Comparison of ENCODE assay signal across 8 cellular contexts in genomic region chr3:132722165-132723023, GRCh38. TPM values are rescaled to one million over a fixed set of nuclear protein-coding genes. Genes with fewer than 3 reads are reported as not detected.
DNase-seq lines count a peak whose midpoint lies in the region; ATAC-seq, FAIRE-seq and TF ChIP-seq lines count a peak whose summit lies in the region.

A gene with protein sequence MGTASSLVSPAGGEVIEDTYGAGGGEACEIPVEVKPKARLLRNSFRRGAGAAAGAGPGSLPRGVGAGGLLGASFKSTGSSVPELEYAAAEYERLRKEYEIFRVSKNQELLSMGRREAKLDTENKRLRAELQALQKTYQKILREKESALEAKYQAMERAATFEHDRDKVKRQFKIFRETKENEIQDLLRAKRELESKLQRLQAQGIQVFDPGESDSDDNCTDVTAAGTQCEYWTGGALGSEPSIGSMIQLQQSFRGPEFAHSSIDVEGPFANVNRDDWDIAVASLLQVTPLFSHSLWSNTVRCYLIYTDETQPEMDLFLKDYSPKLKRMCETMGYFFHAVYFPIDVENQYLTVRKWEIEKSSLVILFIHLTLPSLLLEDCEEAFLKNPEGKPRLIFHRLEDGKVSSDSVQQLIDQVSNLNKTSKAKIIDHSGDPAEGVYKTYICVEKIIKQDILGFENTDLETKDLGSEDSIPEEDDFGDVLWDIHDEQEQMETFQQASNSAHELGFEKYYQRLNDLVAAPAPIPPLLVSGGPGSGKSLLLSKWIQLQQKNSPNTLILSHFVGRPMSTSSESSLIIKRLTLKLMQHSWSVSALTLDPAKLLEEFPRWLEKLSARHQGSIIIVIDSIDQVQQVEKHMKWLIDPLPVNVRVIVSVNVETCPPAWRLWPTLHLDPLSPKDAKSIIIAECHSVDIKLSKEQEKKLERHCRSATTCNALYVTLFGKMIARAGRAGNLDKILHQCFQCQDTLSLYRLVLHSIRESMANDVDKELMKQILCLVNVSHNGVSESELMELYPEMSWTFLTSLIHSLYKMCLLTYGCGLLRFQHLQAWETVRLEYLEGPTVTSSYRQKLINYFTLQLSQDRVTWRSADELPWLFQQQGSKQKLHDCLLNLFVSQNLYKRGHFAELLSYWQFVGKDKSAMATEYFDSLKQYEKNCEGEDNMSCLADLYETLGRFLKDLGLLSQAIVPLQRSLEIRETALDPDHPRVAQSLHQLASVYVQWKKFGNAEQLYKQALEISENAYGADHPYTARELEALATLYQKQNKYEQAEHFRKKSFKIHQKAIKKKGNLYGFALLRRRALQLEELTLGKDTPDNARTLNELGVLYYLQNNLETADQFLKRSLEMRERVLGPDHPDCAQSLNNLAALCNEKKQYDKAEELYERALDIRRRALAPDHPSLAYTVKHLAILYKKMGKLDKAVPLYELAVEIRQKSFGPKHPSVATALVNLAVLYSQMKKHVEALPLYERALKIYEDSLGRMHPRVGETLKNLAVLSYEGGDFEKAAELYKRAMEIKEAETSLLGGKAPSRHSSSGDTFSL (N-terminal part only) (minus strand): TSS chr3:132722409. CDS start chr3:132722355, 54 bp downstream.

- H3K4me1 Mint-ChIP-seq in activated naive CD8-positive, alpha-beta T cell treated with anti-CD3 and anti-CD28 coated beads, Interleukin-2, amount 10 ng/mL, durations not matched to agents 7 days and 5 days = peaks cover 17% of the 10 kb centered on the region

- 1 to 2% methylated on average over 60 to 95 of the region's 96 CpGs for WGBS in pancreas, 2 donors
- WGBS in tibial nerve, 2 donors = 2 to 4% methylated on average over 14 to 32 of the region's 96 CpGs

- H3K36me3 ChIP-seq in SU-DHL-6 (ENCODE audit: low read length) (no peaks in the 10 kb centered on the region), pancreas (peaks cover 0 to 2% (median 0%) of the 10 kb centered on the region in 3 donors), tibial nerve (peaks cover 0 to 12% (median 0%) of the 10 kb centered on the region in 3 donors)

- H3K27ac Mint-ChIP-seq in activated naive CD8-positive, alpha-beta T cell treated with anti-CD3 and anti-CD28 coated beads, Interleukin-2, amount 10 ng/mL, durations not matched to agents 7 days and 5 days = peak within 1 kb of the TSS; percentile 90

- FAIRE-seq in pancreas (lab: Jason Lieb, UNC) = no peak

- no peak within 1 kb of the TSS for H3K27ac ChIP-seq in SU-DHL-6 (ENCODE audit: low read depth, low read length)
- H3K27ac ChIP-seq in pancreas = peak within 1 kb of the TSS; percentile 80 to 96 (median 94)
- peak within 1 kb of the TSS; percentile 95 to 100 (median 99) for H3K27ac ChIP-seq in tibial nerve

- intact Hi-C loops in head of caudate nucleus (cut with DNase I) (loop anchor here (2.0 to 5.0 kb wide), 2 partner anchors 315 to 850 kb away; partner anchors contain the start of genes CDV3 and TMEM108), pancreas (cut with DNase I) (loop anchor here in 1 of 3 donors (10.0 kb wide), 1 partner anchor 662 kb away; no protein-coding TSS in a partner anchor)

- peaks cover 12% of the 10 kb centered on the region; the same call in 1 of the 2 replicates for H3F3A ChIP-seq in SU-DHL-6 (ENCODE audit: insufficient read depth)

- no peaks in the 10 kb centered on the region for H3K9me3 Mint-ChIP-seq in activated naive CD8-positive, alpha-beta T cell treated with anti-CD3 and anti-CD28 coated beads, Interleukin-2, amount 10 ng/mL, durations not matched to agents 7 days and 5 days

- H3K79me2 ChIP-seq in SU-DHL-6 (ENCODE audit: insufficient read depth, low read length) = no peaks in the 10 kb centered on the region

- H3K9me2 ChIP-seq in SU-DHL-6 (replicated peaks; ENCODE audit: insufficient read depth, low read length) = no peaks in the 10 kb centered on the region

- DNase-seq in NCI-H1105 treated with DMSO at 0.1 percent for 48 hours (lab: John Stamatoyannopoulos, UW) (peak; percentile 91), head of caudate nucleus (peak; percentile 88 to 100 (median 98)), pancreas (peak; percentile 97 to 100 (median 98)), tibial nerve (ENCODE audit: low spot score in 2 of 2) (peak; percentile 95)
- DNase-seq in activated naive CD8-positive, alpha-beta T cell treated with anti-CD3 and anti-CD28 coated beads, Interleukin-2, amount 10 ng/mL, durations not matched to agents 7 days and 5 days = peak; percentile 89

- TF ChIP-seq CTCF in SU-DHL-6 (IDR thresholded peaks at IDR 0.05; ENCODE audit: insufficient read depth, low read length, poor library complexity, severe bottlenecking) = no peak
- no peak for TF ChIP-seq CTCF in pancreas (IDR thresholded peaks at IDR 0.05)
- peak in 3 of 5 experiments; percentile 11 to 48 (median 42) for TF ChIP-seq CTCF in tibial nerve (IDR thresholded peaks at IDR 0.05)

- peak within 1 kb of the TSS; percentile 72 for H3K9ac ChIP-seq in SU-DHL-6 (ENCODE audit: low read length)

- no peaks in the 10 kb centered on the region for H3K27me3 Mint-ChIP-seq in activated naive CD8-positive, alpha-beta T cell treated with anti-CD3 and anti-CD28 coated beads, Interleukin-2, amount 10 ng/mL, durations not matched to agents 7 days and 5 days

- ATAC-seq in HG02642 (IDR thresholded peaks at IDR 0.05; ENCODE audit: poor library complexity, unreplicated experiment) (peak; percentile 86), pancreas (peak; percentile 84 to 93 (median 89))
- ATAC-seq in activated naive CD8-positive, alpha-beta T cell treated with anti-CD3 and anti-CD28 coated beads, Interleukin-2, amount 10 ng/mL, durations not matched to agents 7 days and 5 days (ENCODE audit: low read depth) = peak; percentile 83

- POLR2A ChIA-PET in activated naive CD8-positive, alpha-beta T cell treated with anti-CD3 and anti-CD28 coated beads, Interleukin-2, amount 10 ng/mL, durations not matched to agents 7 days and 5 days (lab: Charles Lee) = interaction anchor here (0.8 to 1.8 kb wide), 2 partner anchors 726 to 850 kb away, joined by 3 to 7 read pairs; no protein-coding TSS in a partner anchor

- TF ChIP-seq POLR2A in GM10847 (IDR thresholded peaks at IDR 0.05; ENCODE audit: extremely low read depth, insufficient read length) = peak; percentile 68
- TF ChIP-seq POLR2A in tibial nerve (IDR thresholded peaks at IDR 0.05) = peak; percentile 78 to 92

- no peaks in the 10 kb centered on the region for H3K9me3 ChIP-seq in SU-DHL-6 (ENCODE audit: insufficient read depth, low read length)
- no peaks in the 10 kb centered on the region for H3K9me3 ChIP-seq in pancreas
- no peaks in the 10 kb centered on the region for H3K9me3 ChIP-seq in tibial nerve

- TF ChIP-seq EP300 in tibial nerve (IDR thresholded peaks at IDR 0.05) = peak in 1 of 2 donors; percentile 97

- peaks cover 0 to 20% (median 17%) of the 10 kb centered on the region in 3 donors for H3K4me1 ChIP-seq in pancreas
- H3K4me1 ChIP-seq in tibial nerve = peaks cover 6 to 42% (median 27%) of the 10 kb centered on the region in 4 donors

- H3K36me3 Mint-ChIP-seq in activated naive CD8-positive, alpha-beta T cell treated with anti-CD3 and anti-CD28 coated beads, Interleukin-2, amount 10 ng/mL, durations not matched to agents 7 days and 5 days = peaks cover 13% of the 10 kb centered on the region

- H3K4me3 Mint-ChIP-seq in activated naive CD8-positive, alpha-beta T cell treated with anti-CD3 and anti-CD28 coated beads, Interleukin-2, amount 10 ng/mL, durations not matched to agents 7 days and 5 days = peak within 1 kb of the TSS; percentile 96

- H2AFZ ChIP-seq in SU-DHL-6 (ENCODE audit: low read depth, low read length, severe bottlenecking) = peak within 1 kb of the TSS; percentile 96

- no peaks in the 10 kb centered on the region for H4K20me1 ChIP-seq in SU-DHL-6 (ENCODE audit: low read depth, low read length)

- H3K27me3 ChIP-seq in SU-DHL-6 (ENCODE audit: low read length) = no peaks in the 10 kb centered on the region
- no peaks in the 10 kb centered on the region for H3K27me3 ChIP-seq in pancreas
- no peaks in the 10 kb centered on the region for H3K27me3 ChIP-seq in tibial nerve

- H3K4me2 ChIP-seq in SU-DHL-6 (ENCODE audit: low read depth, low read length, poor library complexity, severe bottlenecking) = peak within 1 kb of the TSS; percentile 98

- H3K4me3 ChIP-seq in SU-DHL-6 (ENCODE audit: insufficient read depth, low read length, poor library complexity, severe bottlenecking) (peak within 1 kb of the TSS; percentile 94), pancreas (peak within 1 kb of the TSS; percentile 82 to 96 (median 88)), tibial nerve (peak within 1 kb of the TSS; percentile 72 to 99 (median 96))

RNA-seq across cellular contexts. Expression of the gene that starts here (rescaled TPM):
- 10 to 100 TPM; 31.5 to 32.2 TPM for total RNA-seq in activated naive CD8-positive, alpha-beta T cell treated with anti-CD3 and anti-CD28 coated beads, Interleukin-2, amount 10 ng/mL, durations not matched to agents 7 days and 5 days
- total RNA-seq in pancreas (10 to 100 TPM in 4 of 6 donors, 1 to 10 TPM in 2; 6.1 to 12.5 (median 10.3) TPM), tibial nerve (10 to 100 TPM; 52.2 to 92.9 (median 69.4) TPM)
- 10 to 100 TPM; 13.8 to 23.0 TPM for polyA plus RNA-seq in pancreas

Comparison
In these comparisons a context has a peak if more than half of its experiments do, and no peak if none do; other contexts are left out.
1. CTCF ChIP-seq: peak in tibial nerve (3 of 5); none in SU-DHL-6 (single experiment) and pancreas (0 of 4).
2. Peak in every context shown above with its lines, with median percentiles within 50 percentile points of each other: ATAC-seq, DNase-seq and H3K4me3 ChIP-seq.